8 cellular contexts compared by ENCODE assay signal in the genomic region with DNA sequence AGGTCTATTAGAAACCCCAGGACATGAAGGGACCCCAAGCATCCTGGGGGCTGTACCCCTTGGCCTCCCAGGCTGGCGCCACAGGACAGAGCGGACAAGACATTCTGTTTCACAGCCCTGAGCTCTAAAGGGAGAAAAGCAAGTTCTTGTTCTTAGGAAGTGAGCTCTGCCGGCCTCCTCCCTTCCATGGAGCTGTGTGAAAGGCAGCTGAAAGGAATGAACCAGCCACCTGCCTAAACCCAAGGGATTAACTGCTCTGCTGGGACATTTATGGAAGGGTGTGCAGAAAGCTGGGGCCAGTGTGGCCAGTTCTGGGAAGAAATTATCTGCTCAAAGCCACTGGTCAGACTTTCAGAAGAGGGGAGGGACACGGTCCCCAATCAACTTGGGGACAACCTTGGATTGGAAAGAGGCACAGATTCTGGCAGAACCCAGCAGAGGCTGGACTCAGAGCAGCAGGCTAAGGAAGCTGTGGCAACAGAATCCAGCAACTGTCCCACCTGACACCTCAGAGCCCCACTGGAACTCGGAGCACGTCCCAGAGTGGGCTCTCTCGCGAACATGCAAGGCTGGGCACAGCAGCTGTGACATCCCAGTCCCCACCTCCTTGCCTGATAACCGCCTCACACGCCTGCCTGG.
DNase-seq lines count a peak whose midpoint lies in the region; ATAC-seq and TF ChIP-seq lines count a peak whose summit lies in the region.

No MANE protein-coding gene starts in this region.

- DNase-seq in AG04449 (ENCODE audit: low read depth, low spot score) (no peak), adipocyte (ENCODE audit: low read depth) (peak; percentile 31), iris pigment epithelial cell (ENCODE audit: low read depth) (peak; percentile 52), putamen (ENCODE audit: low spot score) (no peak), NCI-H2196 treated with DMSO at 0.1 percent for 48 hours (lab: John Stamatoyannopoulos, UW; ENCODE audit: unreplicated experiment) (no peak), NCI-H146 (lab: John Stamatoyannopoulos, UW) (no peak)

- H3K36me3 ChIP-seq in adipocyte (ENCODE audit: control insufficient read depth, insufficient read depth, low read length, severe bottlenecking) (peaks cover 35% of the 10 kb centered on the region), stomach smooth muscle (ENCODE audit: control insufficient read depth in 2 of 2, insufficient read depth in 2 of 2, low read length in 2 of 2) (peaks cover 21 to 28% of the 10 kb centered on the region in 2 donors)

- no peak for TF ChIP-seq CTCF in AG04449 (IDR thresholded peaks at IDR 0.05; ENCODE audit: insufficient read depth, low read length, missing control alignments)

- POLR2A ChIA-PET in AG04449 (lab: Yijun Ruan, JAX): interaction anchor here (1.0 to 1.1 kb wide), 3 partner anchors 11 to 21 kb away, joined by 3 to 4 read pairs (median 3); a partner anchor contains a TSS

- peak overlapping the region; percentile 95 for H3K4me3 ChIP-seq in AG04449 (ENCODE audit: low read depth, low read length)
- peak overlapping the region; percentile 99 for H3K4me3 ChIP-seq in adipocyte (ENCODE audit: low read length)
- peak overlapping the region; percentile 95 to 99 for H3K4me3 ChIP-seq in stomach smooth muscle (ENCODE audit: low read length in 2 of 2)

- peak overlapping the region; percentile 96 for H3K9ac ChIP-seq in adipocyte (ENCODE audit: low read length)
- H3K9ac ChIP-seq in stomach smooth muscle (ENCODE audit: low read length in 2 of 2): peak overlapping the region; percentile 89 to 93

- peak; percentile 0 for ATAC-seq in HG02588 (IDR thresholded peaks at IDR 0.05; ENCODE audit: unreplicated experiment)

- no peaks in the 10 kb centered on the region for H3K9me3 ChIP-seq in adipocyte (ENCODE audit: control insufficient read depth, low read length)
- no peaks in the 10 kb centered on the region for H3K9me3 ChIP-seq in stomach smooth muscle (ENCODE audit: control insufficient read depth in 2 of 2, low read length in 2 of 2)

- H3K27ac ChIP-seq in stomach smooth muscle (ENCODE audit: low read length): peak overlapping the region; percentile 90

- H3K4me1 ChIP-seq in adipocyte (ENCODE audit: control insufficient read depth, insufficient read depth, low read length) (peaks cover 51% of the 10 kb centered on the region), stomach smooth muscle (ENCODE audit: control insufficient read depth, insufficient read depth, low read length) (peaks cover 75% of the 10 kb centered on the region)

- CTCF ChIA-PET in AG04449 (lab: Yijun Ruan, JAX): interaction anchor here (0.6 to 3.5 kb wide), 9 partner anchors 11 to 115 kb away, joined by 3 to 12 read pairs (median 5); a partner anchor contains a TSS

- H3K27me3 ChIP-seq in adipocyte (replicated peaks; ENCODE audit: control insufficient read depth, insufficient read depth, low read length) (no peaks in the 10 kb centered on the region), stomach smooth muscle (ENCODE audit: control insufficient read depth in 1 of 2, insufficient read depth in 2 of 2, low read length in 2 of 2) (no peaks in the 10 kb centered on the region)

Comparison
In these comparisons a context has a peak if more than half of its experiments do, and no peak if none do; other contexts are left out.
1. DNase-seq: peak in adipocyte (single experiment) and iris pigment epithelial cell (single experiment); none in AG04449 (single experiment), putamen (single experiment), NCI-H2196 treated with DMSO at 0.1 percent for 48 hours (single experiment) and NCI-H146 (single experiment).
2. Peak in every context shown above with its lines, with median percentiles within 50 percentile points of each other: H3K4me3 ChIP-seq.